ENCODE assay signal across 1 cellular context in genomic region chr10:132231656-132232552, GRCh38.
TF ChIP-seq lines count a peak whose summit lies in the region.

No MANE protein-coding gene starts in this region.

TF ChIP-seq in GM23338, 12 proteins besides CTCF, POLR2A, EP300 and RAD21 (continued from another document):
- TF ChIP-seq ZNF462 (CRISPR knock-in tag; IDR thresholded peaks at IDR 0.05) (no peak), CREB1 (CRISPR knock-in tag; IDR thresholded peaks at IDR 0.05; ENCODE audit: low read depth) (no peak), POLR2AphosphoS5 (IDR thresholded peaks at IDR 0.05; ENCODE audit: low read depth) (no peak), STAT1 (IDR thresholded peaks at IDR 0.05; ENCODE audit: unreplicated experiment) (no peak), ETS1 (IDR thresholded peaks at IDR 0.05) (no peak), EZH2 (IDR thresholded peaks at IDR 0.05; ENCODE audit: low read depth, unreplicated experiment) (no peak)
